ENCODE assay signal across 1 cellular context in genomic region chr7:77157446-77157845, GRCh38.
TF ChIP-seq lines count a peak whose summit lies in the region.

No MANE protein-coding gene starts in this region.

TF ChIP-seq in GM12878, 131 proteins besides CTCF, POLR2A, EP300 and RAD21 (continued from another document):
- TF ChIP-seq SKIL (IDR thresholded peaks at IDR 0.05; ENCODE audit: low read depth, poor library complexity, severe bottlenecking) (no peak), IKZF1 (conservative IDR thresholded peaks at IDR 0.05) (0 out of 2 replicates have a peak, but pooled peaks have one; percentile 13), MTA2 (IDR thresholded peaks at IDR 0.05; ENCODE audit: low read depth) (peak; percentile 71), ZBTB40 (IDR thresholded peaks at IDR 0.05; ENCODE audit: borderline replicate concordance) (peak; percentile 22; the same call in 1 of the 2 replicates), MAX (IDR thresholded peaks at IDR 0.05; ENCODE audit: low read depth, low read length) (no peak), NR2F1 (conservative IDR thresholded peaks at IDR 0.05) (0 out of 2 replicates have a peak, but pooled peaks have one; percentile 30), ZNF217 (IDR thresholded peaks at IDR 0.05) (peak; percentile 41; the same call in 1 of the 2 replicates), PKNOX1 (IDR thresholded peaks at IDR 0.05) (no peak), EED (IDR thresholded peaks at IDR 0.05; ENCODE audit: low read depth) (0 out of 2 replicates have a peak, but pooled peaks have one; percentile 21), DPF2 (IDR thresholded peaks at IDR 0.05) (peak; percentile 44; the same call in 1 of the 2 replicates), SPI1 (IDR thresholded peaks at IDR 0.05; ENCODE audit: borderline replicate concordance, insufficient read depth, low read depth, low read length) (peak; percentile 47), RELB (IDR thresholded peaks at IDR 0.05; ENCODE audit: low read depth) (peak; percentile 64), NFXL1 (IDR thresholded peaks at IDR 0.05; ENCODE audit: borderline replicate concordance) (no peak)
TF ChIP-seq in GM12878: peak in this region for 12.
